In genomic region chr17:7035591-7036368, GRCh38 we compare ENCODE assay signal across 1 cellular context.
TF ChIP-seq lines count a peak whose summit lies in the region.

Gene SLC16A13, plus strand, starts transcription at chr17:7036015. Its CDS starts 368 bp downstream, at chr17:7036383.

TF ChIP-seq in HepG2, 621 proteins besides CTCF, POLR2A, EP300 and RAD21 (continued from another document and continues in another):
- TF ChIP-seq ZBTB10 (CRISPR knock-in tag; IDR thresholded peaks at IDR 0.05; ENCODE audit: borderline replicate concordance) (peak; percentile 32; the same call in 1 of the 2 replicates), ATF7-NPFF (CRISPR knock-in tag; IDR thresholded peaks at IDR 0.05; ENCODE audit: low read depth) (0 out of 2 replicates have a peak, but pooled peaks have one; percentile 34), MEIS1 (CRISPR knock-in tag; IDR thresholded peaks at IDR 0.05; ENCODE audit: borderline replicate concordance) (peak; percentile 88; the same call in 1 of the 2 replicates), FOXO4 (CRISPR knock-in tag; conservative IDR thresholded peaks at IDR 0.05) (no peak), SMYD3 (CRISPR knock-in tag; IDR thresholded peaks at IDR 0.05) (no peak), ZBTB26 (CRISPR knock-in tag; IDR thresholded peaks at IDR 0.05; ENCODE audit: borderline replicate concordance) (peak; percentile 58; the same call in 1 of the 2 replicates), ARNTL (CRISPR knock-in tag; IDR thresholded peaks at IDR 0.05) (peak; percentile 80), ZNF691 (CRISPR knock-in tag; IDR thresholded peaks at IDR 0.05; ENCODE audit: borderline replicate concordance, low read depth) (peak; percentile 77), ATRX (CRISPR knock-in tag; IDR thresholded peaks at IDR 0.05; ENCODE audit: borderline replicate concordance) (no peak; the same call in 1 of the 2 replicates), ZNF784 (CRISPR knock-in tag; IDR thresholded peaks at IDR 0.05; ENCODE audit: borderline replicate concordance) (no peak), REPIN1 (CRISPR knock-in tag; IDR thresholded peaks at IDR 0.05; ENCODE audit: borderline replicate concordance, low read depth) (0 out of 2 replicates have a peak, but pooled peaks have one; percentile 39), MIXL1 (CRISPR knock-in tag; IDR thresholded peaks at IDR 0.05) (peak; percentile 50; the same call in 1 of the 2 replicates), ZSCAN31 (CRISPR knock-in tag; IDR thresholded peaks at IDR 0.05; ENCODE audit: low read depth) (no peak), KDM5A (IDR thresholded peaks at IDR 0.05; ENCODE audit: borderline replicate concordance, low read length) (peak; percentile 25; the same call in 1 of the 2 replicates), DZIP1 (CRISPR knock-in tag; IDR thresholded peaks at IDR 0.05) (peak; percentile 77; the same call in 1 of the 2 replicates), AHR (CRISPR knock-in tag; IDR thresholded peaks at IDR 0.05) (peak; percentile 72), MAZ (IDR thresholded peaks at IDR 0.05; ENCODE audit: borderline replicate concordance, low read depth, low read length) (peak; percentile 37; the same call in 1 of the 2 replicates), MAZ (CRISPR knock-in tag; IDR thresholded peaks at IDR 0.05; ENCODE audit: low read depth) (no peak; the same call in 1 of the 2 replicates), EHMT2 (IDR thresholded peaks at IDR 0.05; ENCODE audit: borderline replicate concordance, low read depth, low read length) (no peak), CENPT (CRISPR knock-in tag; IDR thresholded peaks at IDR 0.05; ENCODE audit: low read depth) (no peak), NCOA2 (CRISPR knock-in tag; IDR thresholded peaks at IDR 0.05) (peak; percentile 13; the same call in 1 of the 2 replicates), PAX8 (CRISPR knock-in tag; IDR thresholded peaks at IDR 0.05; ENCODE audit: borderline replicate concordance) (0 out of 2 replicates have a peak, but pooled peaks have one; percentile 53), MTA3 (CRISPR knock-in tag; IDR thresholded peaks at IDR 0.05) (no peak), FOXA3 (CRISPR knock-in tag; IDR thresholded peaks at IDR 0.05) (peak; percentile 16; the same call in 1 of the 2 replicates)
- TF ChIP-seq, protein P1, sequence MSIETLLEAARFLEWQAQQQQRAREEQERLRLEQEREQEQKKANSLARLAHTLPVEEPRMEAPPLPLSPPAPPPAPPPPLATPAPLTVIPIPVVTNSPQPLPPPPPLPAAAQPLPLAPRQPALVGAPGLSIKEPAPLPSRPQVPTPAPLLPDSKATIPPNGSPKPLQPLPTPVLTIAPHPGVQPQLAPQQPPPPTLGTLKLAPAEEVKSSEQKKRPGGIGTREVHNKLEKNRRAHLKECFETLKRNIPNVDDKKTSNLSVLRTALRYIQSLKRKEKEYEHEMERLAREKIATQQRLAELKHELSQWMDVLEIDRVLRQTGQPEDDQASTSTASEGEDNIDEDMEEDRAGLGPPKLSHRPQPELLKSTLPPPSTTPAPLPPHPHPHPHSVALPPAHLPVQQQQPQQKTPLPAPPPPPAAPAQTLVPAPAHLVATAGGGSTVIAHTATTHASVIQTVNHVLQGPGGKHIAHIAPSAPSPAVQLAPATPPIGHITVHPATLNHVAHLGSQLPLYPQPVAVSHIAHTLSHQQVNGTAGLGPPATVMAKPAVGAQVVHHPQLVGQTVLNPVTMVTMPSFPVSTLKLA (IDR thresholded peaks at IDR 0.05) = peak; percentile 55
- TF ChIP-seq, protein P2, sequence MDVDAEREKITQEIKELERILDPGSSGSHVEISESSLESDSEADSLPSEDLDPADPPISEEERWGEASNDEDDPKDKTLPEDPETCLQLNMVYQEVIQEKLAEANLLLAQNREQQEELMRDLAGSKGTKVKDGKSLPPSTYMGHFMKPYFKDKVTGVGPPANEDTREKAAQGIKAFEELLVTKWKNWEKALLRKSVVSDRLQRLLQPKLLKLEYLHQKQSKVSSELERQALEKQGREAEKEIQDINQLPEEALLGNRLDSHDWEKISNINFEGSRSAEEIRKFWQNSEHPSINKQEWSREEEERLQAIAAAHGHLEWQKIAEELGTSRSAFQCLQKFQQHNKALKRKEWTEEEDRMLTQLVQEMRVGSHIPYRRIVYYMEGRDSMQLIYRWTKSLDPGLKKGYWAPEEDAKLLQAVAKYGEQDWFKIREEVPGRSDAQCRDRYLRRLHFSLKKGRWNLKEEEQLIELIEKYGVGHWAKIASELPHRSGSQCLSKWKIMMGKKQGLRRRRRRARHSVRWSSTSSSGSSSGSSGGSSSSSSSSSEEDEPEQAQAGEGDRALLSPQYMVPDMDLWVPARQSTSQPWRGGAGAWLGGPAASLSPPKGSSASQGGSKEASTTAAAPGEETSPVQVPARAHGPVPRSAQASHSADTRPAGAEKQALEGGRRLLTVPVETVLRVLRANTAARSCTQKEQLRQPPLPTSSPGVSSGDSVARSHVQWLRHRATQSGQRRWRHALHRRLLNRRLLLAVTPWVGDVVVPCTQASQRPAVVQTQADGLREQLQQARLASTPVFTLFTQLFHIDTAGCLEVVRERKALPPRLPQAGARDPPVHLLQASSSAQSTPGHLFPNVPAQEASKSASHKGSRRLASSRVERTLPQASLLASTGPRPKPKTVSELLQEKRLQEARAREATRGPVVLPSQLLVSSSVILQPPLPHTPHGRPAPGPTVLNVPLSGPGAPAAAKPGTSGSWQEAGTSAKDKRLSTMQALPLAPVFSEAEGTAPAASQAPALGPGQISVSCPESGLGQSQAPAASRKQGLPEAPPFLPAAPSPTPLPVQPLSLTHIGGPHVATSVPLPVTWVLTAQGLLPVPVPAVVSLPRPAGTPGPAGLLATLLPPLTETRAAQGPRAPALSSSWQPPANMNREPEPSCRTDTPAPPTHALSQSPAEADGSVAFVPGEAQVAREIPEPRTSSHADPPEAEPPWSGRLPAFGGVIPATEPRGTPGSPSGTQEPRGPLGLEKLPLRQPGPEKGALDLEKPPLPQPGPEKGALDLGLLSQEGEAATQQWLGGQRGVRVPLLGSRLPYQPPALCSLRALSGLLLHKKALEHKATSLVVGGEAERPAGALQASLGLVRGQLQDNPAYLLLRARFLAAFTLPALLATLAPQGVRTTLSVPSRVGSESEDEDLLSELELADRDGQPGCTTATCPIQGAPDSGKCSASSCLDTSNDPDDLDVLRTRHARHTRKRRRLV (CRISPR knock-in tag; IDR thresholded peaks at IDR 0.05) = peak; percentile 80
- TF ChIP-seq, protein P3, sequence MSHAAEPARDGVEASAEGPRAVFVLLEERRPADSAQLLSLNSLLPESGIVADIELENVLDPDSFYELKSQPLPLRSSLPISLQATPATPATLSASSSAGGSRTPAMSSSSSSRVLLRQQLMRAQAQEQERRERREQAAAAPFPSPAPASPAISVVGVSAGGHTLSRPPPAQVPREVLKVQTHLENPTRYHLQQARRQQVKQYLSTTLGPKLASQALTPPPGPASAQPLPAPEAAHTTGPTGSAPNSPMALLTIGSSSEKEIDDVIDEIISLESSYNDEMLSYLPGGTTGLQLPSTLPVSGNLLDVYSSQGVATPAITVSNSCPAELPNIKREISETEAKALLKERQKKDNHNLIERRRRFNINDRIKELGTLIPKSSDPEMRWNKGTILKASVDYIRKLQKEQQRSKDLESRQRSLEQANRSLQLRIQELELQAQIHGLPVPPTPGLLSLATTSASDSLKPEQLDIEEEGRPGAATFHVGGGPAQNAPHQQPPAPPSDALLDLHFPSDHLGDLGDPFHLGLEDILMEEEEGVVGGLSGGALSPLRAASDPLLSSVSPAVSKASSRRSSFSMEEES (CRISPR knock-in tag; IDR thresholded peaks at IDR 0.05) = peak; percentile 94
- TF ChIP-seq, protein P4, sequence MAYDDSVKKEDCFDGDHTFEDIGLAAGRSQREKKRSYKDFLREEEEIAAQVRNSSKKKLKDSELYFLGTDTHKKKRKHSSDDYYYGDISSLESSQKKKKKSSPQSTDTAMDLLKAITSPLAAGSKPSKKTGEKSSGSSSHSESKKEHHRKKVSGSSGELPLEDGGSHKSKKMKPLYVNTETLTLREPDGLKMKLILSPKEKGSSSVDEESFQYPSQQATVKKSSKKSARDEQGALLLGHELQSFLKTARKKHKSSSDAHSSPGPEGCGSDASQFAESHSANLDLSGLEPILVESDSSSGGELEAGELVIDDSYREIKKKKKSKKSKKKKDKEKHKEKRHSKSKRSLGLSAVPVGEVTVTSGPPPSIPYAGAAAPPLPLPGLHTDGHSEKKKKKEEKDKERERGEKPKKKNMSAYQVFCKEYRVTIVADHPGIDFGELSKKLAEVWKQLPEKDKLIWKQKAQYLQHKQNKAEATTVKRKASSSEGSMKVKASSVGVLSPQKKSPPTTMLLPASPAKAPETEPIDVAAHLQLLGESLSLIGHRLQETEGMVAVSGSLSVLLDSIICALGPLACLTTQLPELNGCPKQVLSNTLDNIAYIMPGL (CRISPR knock-in tag; IDR thresholded peaks at IDR 0.05; ENCODE audit: borderline replicate concordance in 1 of 2, low read depth in 1 of 2) = peak; percentile 13 to 52; a peak in 2 of 4 replicates
- TF ChIP-seq, protein P5, sequence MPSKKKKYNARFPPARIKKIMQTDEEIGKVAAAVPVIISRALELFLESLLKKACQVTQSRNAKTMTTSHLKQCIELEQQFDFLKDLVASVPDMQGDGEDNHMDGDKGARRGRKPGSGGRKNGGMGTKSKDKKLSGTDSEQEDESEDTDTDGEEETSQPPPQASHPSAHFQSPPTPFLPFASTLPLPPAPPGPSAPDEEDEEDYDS (CRISPR knock-in tag; IDR thresholded peaks at IDR 0.05) = peak; percentile 94
- TF ChIP-seq, protein P6, sequence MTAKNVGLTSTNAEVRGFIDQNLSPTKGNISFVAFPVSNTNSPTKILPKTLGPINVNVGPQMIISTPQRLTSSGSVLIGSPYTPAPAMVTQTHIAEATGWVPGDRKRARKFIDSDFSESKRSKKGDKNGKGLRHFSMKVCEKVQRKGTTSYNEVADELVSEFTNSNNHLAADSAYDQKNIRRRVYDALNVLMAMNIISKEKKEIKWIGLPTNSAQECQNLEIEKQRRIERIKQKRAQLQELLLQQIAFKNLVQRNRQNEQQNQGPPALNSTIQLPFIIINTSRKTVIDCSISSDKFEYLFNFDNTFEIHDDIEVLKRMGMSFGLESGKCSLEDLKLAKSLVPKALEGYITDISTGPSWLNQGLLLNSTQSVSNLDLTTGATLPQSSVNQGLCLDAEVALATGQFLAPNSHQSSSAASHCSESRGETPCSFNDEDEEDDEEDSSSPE (CRISPR knock-in tag; IDR thresholded peaks at IDR 0.05) = peak; percentile 79; the same call in 1 of the 2 replicates
